Comparison of ENCODE assay signal across 29 cellular contexts in genomic region chr10:28449382-28449781, GRCh38.
"Had no signal": no experiment of that assay in that cellular context is flagged by ENCODE, and none has a peak within 500 bp of the region (broad histone marks: within the 10 kb centered on the region; RNA-seq: fewer than 3 reads in every experiment).

No MANE protein-coding gene starts in this region.

- H3K27ac Mint-ChIP-seq: dendritic cell treated with granulocyte-macrophage colony-stimulating factor and Interleukin-4, amounts not matched to agents 40 ng/mL and 50 ng/mL, for 4 days; effector memory CD8-positive, alpha-beta T cell; endodermal cell had no signal

- H3K9me3 ChIP-seq: colonic mucosa, gastrocnemius medialis had no signal

- H3K4me2 ChIP-seq: hepatocyte had no signal

- H3K36me3 ChIP-seq: colonic mucosa, esophagus muscularis mucosa, esophagus squamous epithelium, gastrocnemius medialis, gastroesophageal sphincter, heart left ventricle, heart right ventricle had no signal

- H3K79me2 ChIP-seq: hepatocyte had no signal

- ATAC-seq: effector memory CD8-positive, alpha-beta T cell; esophagus mucosa; foreskin keratinocyte; gastrocnemius medialis; gastroesophageal sphincter; heart left ventricle; heart right ventricle had no signal

- H3K9me3 Mint-ChIP-seq: dendritic cell treated with granulocyte-macrophage colony-stimulating factor and Interleukin-4, amounts not matched to agents 40 ng/mL and 50 ng/mL, for 4 days; effector memory CD8-positive, alpha-beta T cell had no signal

- H3K4me3 ChIP-seq: colonic mucosa, coronary artery, dorsolateral prefrontal cortex, esophagus muscularis mucosa, esophagus squamous epithelium, gastrocnemius medialis, gastroesophageal sphincter, heart left ventricle, heart right ventricle, hepatocyte had no signal

- H3K4me1 ChIP-seq: colonic mucosa, esophagus muscularis mucosa, esophagus squamous epithelium, foreskin keratinocyte, gastrocnemius medialis, gastroesophageal sphincter, heart left ventricle, heart right ventricle had no signal

- H3K4me3 Mint-ChIP-seq: dendritic cell treated with granulocyte-macrophage colony-stimulating factor and Interleukin-4, amounts not matched to agents 40 ng/mL and 50 ng/mL, for 4 days; effector memory CD8-positive, alpha-beta T cell; endodermal cell had no signal

- H3K27me3 ChIP-seq: colonic mucosa, dorsolateral prefrontal cortex, esophagus muscularis mucosa, esophagus squamous epithelium, foreskin keratinocyte, gastrocnemius medialis, heart left ventricle, heart right ventricle, hepatocyte had no signal

- H2AFZ ChIP-seq: hepatocyte had no signal

- FAIRE-seq: endometrium, endothelial cell of umbilical vein, frontal cortex had no signal

- DNase-seq: colonic mucosa; cortex of kidney; dermis blood vessel endothelial cell; dorsolateral prefrontal cortex; effector CD4-positive, alpha-beta T cell; effector CD8-positive, alpha-beta T cell; effector memory CD4-positive, alpha-beta T cell; effector memory CD8-positive, alpha-beta T cell; endodermal cell; erythroblast; esophagus squamous epithelium; foreskin fibroblast; foreskin keratinocyte; foreskin melanocyte; gastrocnemius medialis; glutamatergic neuron; head of caudate nucleus; heart left ventricle; heart right ventricle had no signal

- H3K27ac ChIP-seq: colonic mucosa, coronary artery, dorsolateral prefrontal cortex, epithelial cell of prostate, esophagus muscularis mucosa, esophagus squamous epithelium, foreskin keratinocyte, gastrocnemius medialis, gastroesophageal sphincter, heart left ventricle, heart right ventricle, hepatocyte had no signal
